Comparison of ENCODE assay signal across 10 cellular contexts in genomic region chr2:236503100-236503499, GRCh38.
A peak's percentile ranks its signal among the peaks of the same experiment; 100 is the strongest.
DNase-seq lines count a peak whose midpoint lies in the region; TF ChIP-seq lines count a peak whose summit lies in the region.
"Had no signal": no experiment of that assay in that cellular context is flagged by ENCODE, and none has a peak within 500 bp of the region (broad histone marks: within the 10 kb centered on the region; RNA-seq: fewer than 3 reads in every experiment).

No MANE protein-coding gene starts in this region.

- H3K27ac Mint-ChIP-seq in endodermal cell = no peak overlapping the region
- H3K27ac Mint-ChIP-seq in activated naive CD8-positive, alpha-beta T cell treated with anti-CD3 and anti-CD28 coated beads for 36 hours = no peak overlapping the region
- no peak overlapping the region for H3K27ac Mint-ChIP-seq in activated CD4-positive, alpha-beta T cell treated with anti-CD3 and anti-CD28 coated beads, Interleukin-2, amount 10 ng/mL, durations not matched to agents 7 days and 5 days

- H3K23ac ChIP-seq in trophoblast cell (ENCODE audit: low read length) = no peak overlapping the region

- peak overlapping the region; percentile 85 for H3K4ac ChIP-seq in trophoblast cell (ENCODE audit: low read depth, low read length)

- H2AK5ac ChIP-seq in trophoblast cell (ENCODE audit: low read length) = peak overlapping the region; percentile 86

- H3K79me1 ChIP-seq in trophoblast cell (ENCODE audit: low read length) = peaks cover 34% of the 10 kb centered on the region

- no peak overlapping the region for H3K4me3 Mint-ChIP-seq in endodermal cell
- no peak overlapping the region for H3K4me3 Mint-ChIP-seq in activated naive CD8-positive, alpha-beta T cell treated with anti-CD3 and anti-CD28 coated beads for 36 hours
- no peak overlapping the region for H3K4me3 Mint-ChIP-seq in activated CD4-positive, alpha-beta T cell treated with anti-CD3 and anti-CD28 coated beads, Interleukin-2, amount 10 ng/mL, durations not matched to agents 7 days and 5 days

- peak overlapping the region; percentile 82 for H3K18ac ChIP-seq in trophoblast cell (ENCODE audit: low read length)

- H4K91ac ChIP-seq in trophoblast cell (ENCODE audit: low read depth, low read length) = peak overlapping the region; percentile 90

- no peak for DNase-seq in GM06990 (ENCODE audit: extremely low read depth, insufficient read length)
- DNase-seq in M059J (ENCODE audit: low read depth) = peak; percentile 2
- peak; percentile 70 for DNase-seq in endodermal cell
- no peak for DNase-seq in trophoblast cell
- DNase-seq in activated naive CD8-positive, alpha-beta T cell treated with anti-CD3 and anti-CD28 coated beads for 36 hours = no peak
- no peak for DNase-seq in activated CD4-positive, alpha-beta T cell treated with anti-CD3 and anti-CD28 coated beads, Interleukin-2, amount 10 ng/mL, durations not matched to agents 7 days and 5 days
- no peak for DNase-seq in SIG-M5 treated with dmso at 0.1 percent for 504 hours (lab: John Stamatoyannopoulos, UW; ENCODE audit: unreplicated experiment)
- DNase-seq: activated CD8-positive, alpha-beta memory T cell treated with anti-CD3 and anti-CD28 coated beads, Interleukin-2, amount 50 U/mL, for 4 hours; amniotic stem cell; mucosa of descending colon had no signal

- H3K4me2 ChIP-seq in trophoblast cell (ENCODE audit: low read length) = peak overlapping the region; percentile 23

- H4K12ac ChIP-seq in trophoblast cell (ENCODE audit: low read depth, low read length) = peak overlapping the region; percentile 37

- no peaks in the 10 kb centered on the region for H3K9me3 Mint-ChIP-seq in endodermal cell
- H3K9me3 Mint-ChIP-seq in activated naive CD8-positive, alpha-beta T cell treated with anti-CD3 and anti-CD28 coated beads for 36 hours = peaks cover 2% of the 10 kb centered on the region
- H3K9me3 Mint-ChIP-seq in activated CD4-positive, alpha-beta T cell treated with anti-CD3 and anti-CD28 coated beads, Interleukin-2, amount 10 ng/mL, durations not matched to agents 7 days and 5 days = peaks cover 7% of the 10 kb centered on the region

- no peaks in the 10 kb centered on the region for H3K4me1 ChIP-seq in endodermal cell (ENCODE audit: control insufficient read depth, insufficient read depth, low read length)
- peaks cover 31 to 38% of the 10 kb centered on the region in 2 experiments for H3K4me1 ChIP-seq in trophoblast cell (ENCODE audit: control insufficient read depth in 1 of 2, insufficient read depth in 2 of 2, low read length in 2 of 2)

- H3K9me3 ChIP-seq in endodermal cell (ENCODE audit: control insufficient read depth, low read length) (no peaks in the 10 kb centered on the region), trophoblast cell (ENCODE audit: insufficient read depth, low read depth, low read length) (peaks cover 2% of the 10 kb centered on the region)
- H3K9me3 ChIP-seq: mucosa of descending colon had no signal

- H3K9ac ChIP-seq in endodermal cell (ENCODE audit: extremely low read depth, low read length, poor library complexity, severe bottlenecking) (no peak overlapping the region), trophoblast cell (ENCODE audit: low read length) (no peak overlapping the region)

- peak overlapping the region; percentile 89 for H2BK5ac ChIP-seq in trophoblast cell (ENCODE audit: low read depth, low read length, poor library complexity)

- WGBS in endodermal cell (ENCODE audit: insufficient coverage in 1 of 2, insufficient read length in 1 of 2), 2 experiments = 73 to 86% methylated on average over 4 to 6 of the region's 6 CpGs
- WGBS in trophoblast cell (ENCODE audit: extremely low coverage, insufficient coverage, insufficient read length) = no CpG with 5 or more reads among the region's 6 CpGs

- H3K14ac ChIP-seq in trophoblast cell (ENCODE audit: low read length) = peak overlapping the region; percentile 91

- peak overlapping the region; percentile 98 for H2BK12ac ChIP-seq in trophoblast cell (ENCODE audit: low read length)

- peaks cover 4% of the 10 kb centered on the region for H3K4me1 Mint-ChIP-seq in endodermal cell
- peaks cover 5% of the 10 kb centered on the region for H3K4me1 Mint-ChIP-seq in activated naive CD8-positive, alpha-beta T cell treated with anti-CD3 and anti-CD28 coated beads for 36 hours
- peaks cover 7% of the 10 kb centered on the region for H3K4me1 Mint-ChIP-seq in activated CD4-positive, alpha-beta T cell treated with anti-CD3 and anti-CD28 coated beads, Interleukin-2, amount 10 ng/mL, durations not matched to agents 7 days and 5 days

- POLR2A ChIA-PET in activated CD4-positive, alpha-beta T cell treated with anti-CD3 and anti-CD28 coated beads, Interleukin-2, amount 10 ng/mL, durations not matched to agents 7 days and 5 days (lab: Charles Lee) = interaction anchor here (0.6 kb wide), 1 partner anchor 116 kb away, joined by 3 read pairs; no protein-coding TSS in a partner anchor

- peak overlapping the region; percentile 81 for H2BK120ac ChIP-seq in trophoblast cell (ENCODE audit: insufficient read depth, low read length, poor library complexity)

- H3K4me3 ChIP-seq in GM06990 (replicated peaks; ENCODE audit: low read depth, low read length) (no peak overlapping the region), endodermal cell (ENCODE audit: low read length) (no peak overlapping the region), trophoblast cell (ENCODE audit: low read depth, low read length) (no peak overlapping the region)
- H3K4me3 ChIP-seq: mucosa of descending colon had no signal

- no peaks in the 10 kb centered on the region; the same call in 1 of the 2 replicates for H3K27me3 ChIP-seq in GM06990 (replicated peaks; ENCODE audit: control insufficient read depth, insufficient read depth, low read length)
- no peaks in the 10 kb centered on the region for H3K27me3 ChIP-seq in endodermal cell (ENCODE audit: control insufficient read depth, insufficient read depth, low read length, poor library complexity, severe bottlenecking)
- no peaks in the 10 kb centered on the region for H3K27me3 ChIP-seq in trophoblast cell (ENCODE audit: insufficient read depth, low read length)

- peak overlapping the region; percentile 84 for H4K8ac ChIP-seq in trophoblast cell (ENCODE audit: low read depth, low read length)

- H2AFZ ChIP-seq in trophoblast cell (ENCODE audit: insufficient read depth, low read length, poor library complexity) = peak overlapping the region; percentile 39

- peaks cover 16% of the 10 kb centered on the region for H3K36me3 Mint-ChIP-seq in endodermal cell (ENCODE audit: low read depth)
- no peaks in the 10 kb centered on the region for H3K36me3 Mint-ChIP-seq in activated naive CD8-positive, alpha-beta T cell treated with anti-CD3 and anti-CD28 coated beads for 36 hours
- no peaks in the 10 kb centered on the region for H3K36me3 Mint-ChIP-seq in activated CD4-positive, alpha-beta T cell treated with anti-CD3 and anti-CD28 coated beads, Interleukin-2, amount 10 ng/mL, durations not matched to agents 7 days and 5 days (ENCODE audit: low read depth)

- no peaks in the 10 kb centered on the region for H3K36me3 ChIP-seq in GM06990 (ENCODE audit: control insufficient read depth, insufficient read depth, low read length)
- no peaks in the 10 kb centered on the region for H3K36me3 ChIP-seq in endodermal cell (ENCODE audit: control insufficient read depth, insufficient read depth, low read length)
- H3K36me3 ChIP-seq in trophoblast cell (ENCODE audit: control insufficient read depth in 1 of 2, insufficient read depth in 2 of 2, low read length in 2 of 2) = no peaks in the 10 kb centered on the region

- H3K27ac ChIP-seq in endodermal cell (ENCODE audit: low read depth, low read length) = no peak overlapping the region
- peak overlapping the region; percentile 97 for H3K27ac ChIP-seq in trophoblast cell (ENCODE audit: low read depth, low read length)

- CTCF ChIA-PET in activated CD4-positive, alpha-beta T cell treated with anti-CD3 and anti-CD28 coated beads, Interleukin-2, amount 10 ng/mL, durations not matched to agents 7 days and 5 days (lab: Charles Lee) = no interaction called here

- TF ChIP-seq CTCF in GM06990 (IDR thresholded peaks at IDR 0.05; ENCODE audit: insufficient read depth, low read length, poor library complexity, severe bottlenecking) (peak; percentile 35), endodermal cell (conservative IDR thresholded peaks at IDR 0.05) (peak; percentile 66)

- peaks cover 2% of the 10 kb centered on the region for H3K79me2 ChIP-seq in trophoblast cell (ENCODE audit: control insufficient read depth, insufficient read depth, low read length, poor library complexity)

- H3K27me3 Mint-ChIP-seq in endodermal cell (ENCODE audit: insufficient read depth) = peaks cover 10% of the 10 kb centered on the region
- peaks cover 7% of the 10 kb centered on the region for H3K27me3 Mint-ChIP-seq in activated naive CD8-positive, alpha-beta T cell treated with anti-CD3 and anti-CD28 coated beads for 36 hours
- peaks cover 45% of the 10 kb centered on the region for H3K27me3 Mint-ChIP-seq in activated CD4-positive, alpha-beta T cell treated with anti-CD3 and anti-CD28 coated beads, Interleukin-2, amount 10 ng/mL, durations not matched to agents 7 days and 5 days

Comparison
In these comparisons a context has a peak if more than half of its experiments do, and no peak if none do; other contexts are left out.
1. DNase-seq: peak in M059J (single experiment) and endodermal cell (single experiment); none in GM06990 (single experiment), trophoblast cell (0 of 2), activated naive CD8-positive, alpha-beta T cell treated with anti-CD3 and anti-CD28 coated beads for 36 hours (single experiment), activated CD4-positive, alpha-beta T cell treated with anti-CD3 and anti-CD28 coated beads, Interleukin-2, amount 10 ng/mL, durations not matched to agents 7 days and 5 days (single experiment) and SIG-M5 treated with dmso at 0.1 percent for 504 hours (single experiment).